In genomic region chr4:127780598-127780997, GRCh38 we compare ENCODE assay signal across 1 cellular context.
TF ChIP-seq lines count a peak whose summit lies in the region.

No MANE protein-coding gene starts in this region.

TF ChIP-seq in K562, 482 proteins besides CTCF, POLR2A, EP300 and RAD21:
- no peak for TF ChIP-seq TEAD4 (IDR thresholded peaks at IDR 0.05; ENCODE audit: low read length)
- no peak for TF ChIP-seq TEAD4 (CRISPR knock-in tag; IDR thresholded peaks at IDR 0.05; ENCODE audit: borderline replicate concordance)
- TF ChIP-seq PURB (CRISPR knock-in tag; IDR thresholded peaks at IDR 0.05; ENCODE audit: low read depth): no peak
- TF ChIP-seq PREB (CRISPR knock-in tag; IDR thresholded peaks at IDR 0.05): no peak
- TF ChIP-seq PATZ1 (CRISPR knock-in tag; IDR thresholded peaks at IDR 0.05; ENCODE audit: borderline replicate concordance): no peak
- TF ChIP-seq HIVEP1 (CRISPR knock-in tag; IDR thresholded peaks at IDR 0.05): no peak
- no peak for TF ChIP-seq ZBTB17 (CRISPR knock-in tag; IDR thresholded peaks at IDR 0.05)
- no peak for TF ChIP-seq ILK (tag; IDR thresholded peaks at IDR 0.05; ENCODE audit: borderline replicate concordance, low read depth)
- no peak for TF ChIP-seq RNF219 (CRISPR knock-in tag; IDR thresholded peaks at IDR 0.05)
- TF ChIP-seq FOSL1 (tag; conservative IDR thresholded peaks at IDR 0.05): no peak
- no peak for TF ChIP-seq TCF7L2 (IDR thresholded peaks at IDR 0.05; ENCODE audit: low read depth, low read length)
- no peak for TF ChIP-seq UBTF (IDR thresholded peaks at IDR 0.05; ENCODE audit: borderline replicate concordance in 1 of 2, low read depth in 2 of 2, low read length in 2 of 2)
- TF ChIP-seq RCOR1 (IDR thresholded peaks at IDR 0.05; ENCODE audit: borderline replicate concordance in 1 of 2, low read depth in 2 of 2, low read length in 2 of 2): no peak
- TF ChIP-seq THRB (CRISPR knock-in tag; conservative IDR thresholded peaks at IDR 0.05): no peak
- TF ChIP-seq EHMT2 (IDR thresholded peaks at IDR 0.05): no peak
- TF ChIP-seq SMARCE1 (IDR thresholded peaks at IDR 0.05): no peak
- no peak for TF ChIP-seq ARHGAP35 (IDR thresholded peaks at IDR 0.05; ENCODE audit: partially characterized antibody)
- TF ChIP-seq POU5F1 (IDR thresholded peaks at IDR 0.05; ENCODE audit: borderline replicate concordance, low read depth, low read length, partially characterized antibody): no peak
